ENCODE assay signal across 1 cellular context in genomic region chr11:47539681-47540039, GRCh38.
TF ChIP-seq lines count a peak whose summit lies in the region.

No MANE protein-coding gene starts in this region.

TF ChIP-seq in neural cell, 6 proteins besides CTCF, POLR2A, EP300 and RAD21 (continued from another document):
- TF ChIP-seq EZH2 (IDR thresholded peaks at IDR 0.05; ENCODE audit: borderline replicate concordance, insufficient read depth, low read length, poor library complexity, severe bottlenecking) = no peak
